8 cellular contexts compared by ENCODE assay signal in the genomic region with DNA sequence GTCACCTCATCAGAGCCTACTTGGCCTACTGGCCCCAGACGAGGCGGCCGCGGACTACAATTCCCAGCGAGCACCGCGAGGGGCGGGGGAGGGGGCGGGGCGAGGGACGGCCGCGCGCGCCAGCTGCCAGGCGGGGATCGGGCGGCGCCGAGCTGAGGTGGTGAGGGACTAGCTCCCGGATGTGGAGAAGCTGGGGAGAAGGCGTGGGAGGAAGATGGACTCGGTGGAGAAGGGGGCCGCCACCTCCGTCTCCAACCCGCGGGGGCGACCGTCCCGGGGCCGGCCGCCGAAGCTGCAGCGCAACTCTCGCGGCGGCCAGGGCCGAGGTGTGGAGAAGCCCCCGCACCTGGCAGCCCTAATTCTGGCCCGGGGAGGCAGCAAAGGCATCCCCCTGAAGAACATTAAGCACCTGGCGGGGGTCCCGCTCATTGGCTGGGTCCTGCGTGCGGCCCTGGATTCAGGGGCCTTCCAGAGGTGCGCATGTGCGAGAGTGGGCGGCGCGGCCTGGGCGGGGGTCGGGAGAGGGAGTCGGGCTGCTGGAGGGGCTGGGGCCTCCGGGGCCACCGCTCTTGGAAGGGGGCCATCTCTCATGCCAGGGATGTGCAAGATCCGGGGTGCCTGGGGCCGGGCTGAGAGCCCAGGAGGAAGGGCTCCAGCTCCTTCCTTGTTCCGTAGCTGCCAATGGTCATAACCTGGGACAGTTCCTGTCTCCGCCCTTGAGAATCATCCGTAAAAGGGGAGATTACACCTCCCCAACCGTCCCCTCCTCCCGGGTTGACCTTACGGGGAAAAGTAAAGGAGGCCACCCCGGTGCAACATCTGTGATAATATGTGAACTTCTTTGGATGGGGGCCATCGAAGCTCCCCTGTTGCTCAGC. TPM values are rescaled to one million over a fixed set of nuclear protein-coding genes. Genes with fewer than 3 reads are reported as not detected.
DNase-seq lines count a peak whose midpoint lies in the region; ATAC-seq and TF ChIP-seq lines count a peak whose summit lies in the region.

A gene (plus strand): TSS at position 129 of the 878 bp plus-strand sequence. CDS start 86 bp downstream, at position 215.

- intact Hi-C loops in activated CD4-positive, alpha-beta T cell treated with anti-CD3 and anti-CD28 coated beads for 36 hours (cut with DNase I, micrococcal nuclease) = loop anchor here (1.0 to 10.0 kb wide), 7 partner anchors 288 to 609 kb away; a partner anchor contains a TSS

- peaks cover 51% of the 10 kb centered on the region for H3K4me1 Mint-ChIP-seq in activated CD4-positive, alpha-beta T cell treated with anti-CD3 and anti-CD28 coated beads for 36 hours

- no peaks in the 10 kb centered on the region for H3K27me3 Mint-ChIP-seq in activated CD4-positive, alpha-beta T cell treated with anti-CD3 and anti-CD28 coated beads for 36 hours

- H3K27me3 ChIP-seq in layer of hippocampus (ENCODE audit: control insufficient read depth, insufficient read depth, low read length) = no peaks in the 10 kb centered on the region

- peak; percentile 91 for ATAC-seq in GM18907 (IDR thresholded peaks at IDR 0.05; ENCODE audit: unreplicated experiment)
- peak; percentile 86 for ATAC-seq in HG03135 (IDR thresholded peaks at IDR 0.05; ENCODE audit: unreplicated experiment)
- peak; percentile 88 for ATAC-seq in activated CD4-positive, alpha-beta T cell treated with anti-CD3 and anti-CD28 coated beads for 36 hours

- no peaks in the 10 kb centered on the region for H3K9me3 Mint-ChIP-seq in activated CD4-positive, alpha-beta T cell treated with anti-CD3 and anti-CD28 coated beads for 36 hours (ENCODE audit: low read depth)

- H3K4me3 Mint-ChIP-seq in activated CD4-positive, alpha-beta T cell treated with anti-CD3 and anti-CD28 coated beads for 36 hours = peak within 1 kb of the TSS; percentile 82

- peak within 1 kb of the TSS; percentile 88 for H3K4me3 ChIP-seq in choroid plexus epithelial cell (ENCODE audit: low read depth, low read length)

- peak within 1 kb of the TSS; percentile 71 for H3K27ac ChIP-seq in layer of hippocampus (ENCODE audit: low read depth, low read length)

- peak; percentile 28 for DNase-seq in AG09319 (ENCODE audit: extremely low read depth, low read depth)
- peak; percentile 66 for DNase-seq in NCI-H345 treated with DMSO at 0.1 percent for 48 hours (lab: John Stamatoyannopoulos, UW; ENCODE audit: unreplicated experiment)
- DNase-seq in activated CD4-positive, alpha-beta T cell treated with anti-CD3 and anti-CD28 coated beads for 36 hours = peak; percentile 90
- DNase-seq in choroid plexus epithelial cell (ENCODE audit: low read depth) = peak; percentile 70
- peak; percentile 74 to 81 for DNase-seq in stimulated activated CD4-positive, alpha-beta T cell treated with anti-CD3 and anti-CD28 coated beads, Interleukin-1b, Interleukin-23, amount 100 ng/mL, for 4 hours (ENCODE audit: low read depth in 2 of 2)

- POLR2A ChIA-PET in activated CD4-positive, alpha-beta T cell treated with anti-CD3 and anti-CD28 coated beads for 36 hours (lab: Charles Lee) = no interaction called here

- CTCF ChIA-PET in activated CD4-positive, alpha-beta T cell treated with anti-CD3 and anti-CD28 coated beads for 36 hours (lab: Charles Lee) = interaction anchor here (0.6 to 3.0 kb wide), 10 partner anchors 9 to 413 kb away, joined by 3 to 9 read pairs (median 4); no protein-coding TSS in a partner anchor

- H3K36me3 Mint-ChIP-seq in activated CD4-positive, alpha-beta T cell treated with anti-CD3 and anti-CD28 coated beads for 36 hours (ENCODE audit: low read depth) = peaks cover 22% of the 10 kb centered on the region

- TF ChIP-seq CTCF in AG09319 (IDR thresholded peaks at IDR 0.05; ENCODE audit: low read depth, low read length) (no peak), choroid plexus epithelial cell (conservative IDR thresholded peaks at IDR 0.05; ENCODE audit: low read depth, low read length) (no peak)

- H3K27ac Mint-ChIP-seq in activated CD4-positive, alpha-beta T cell treated with anti-CD3 and anti-CD28 coated beads for 36 hours = peak within 1 kb of the TSS; percentile 92

RNA-seq across cellular contexts. Expression of the gene that starts here (rescaled TPM):
- total RNA-seq in activated CD4-positive, alpha-beta T cell treated with anti-CD3 and anti-CD28 coated beads for 36 hours = 10 to 100 TPM; 33.5 to 52.1 TPM

Comparison
In these comparisons a context has a peak if more than half of its experiments do, and no peak if none do; other contexts are left out.
1. Peak in every context shown above with its lines: DNase-seq, ATAC-seq, H3K4me3 ChIP-seq and H3K27ac ChIP-seq.
2. DNase-seq: peak in every context shown above with its lines; median percentile 90 in activated CD4-positive, alpha-beta T cell treated with anti-CD3 and anti-CD28 coated beads for 36 hours; 78 in stimulated activated CD4-positive, alpha-beta T cell treated with anti-CD3 and anti-CD28 coated beads, Interleukin-1b, Interleukin-23, amount 100 ng/mL, for 4 hours; 70 in choroid plexus epithelial cell; 66 in NCI-H345 treated with DMSO at 0.1 percent for 48 hours; 28 in AG09319.